In the genomic region with DNA sequence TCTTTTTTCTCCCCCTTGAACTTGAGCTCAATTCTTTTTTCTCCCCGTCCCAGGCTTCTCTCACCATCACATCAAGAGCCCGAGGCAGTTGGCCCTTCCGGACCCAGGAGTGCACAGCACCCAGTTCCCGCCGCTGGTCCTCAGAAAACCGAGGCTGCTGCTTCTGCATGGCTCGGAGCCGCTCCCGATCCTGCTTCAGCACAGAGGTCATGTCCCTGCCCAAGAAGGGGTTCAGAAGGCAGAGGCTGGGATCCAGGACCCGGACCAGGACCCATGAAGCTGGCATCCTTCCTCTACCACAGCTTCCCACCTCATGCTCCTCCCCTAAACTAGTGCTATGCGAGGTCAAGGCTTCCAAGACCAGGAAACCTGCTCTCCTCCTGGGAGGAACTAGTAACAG, we compare ENCODE assay signal across 30 cellular contexts. TPM values are rescaled to one million over a fixed set of nuclear protein-coding genes. Genes with fewer than 3 reads are reported as not detected.
DNase-seq lines count a peak whose midpoint lies in the region; ATAC-seq and TF ChIP-seq lines count a peak whose summit lies in the region.
"Had no signal": no experiment of that assay in that cellular context is flagged by ENCODE, and none has a peak within 500 bp of the region (broad histone marks: within the 10 kb centered on the region; RNA-seq: fewer than 3 reads in every experiment).

No MANE protein-coding gene starts in this region.

- H3K27ac Mint-ChIP-seq in activated naive CD4-positive, alpha-beta T cell treated with anti-CD3 and anti-CD28 coated beads, Interleukin-2, amount 50 U/mL, for 24 hours = peak overlapping the region; percentile 30
- H3K27ac Mint-ChIP-seq in T-helper 17 cell = no peak overlapping the region
- H3K27ac Mint-ChIP-seq: activated B cell treated with CpG ODN at 0.5 μM for 24 hours; activated CD4-positive, alpha-beta memory T cell treated with anti-CD3 and anti-CD28 coated beads for 36 hours had no signal

- peaks cover 6% of the 10 kb centered on the region for H3K36me3 Mint-ChIP-seq in activated naive CD4-positive, alpha-beta T cell treated with anti-CD3 and anti-CD28 coated beads, Interleukin-2, amount 50 U/mL, for 24 hours
- H3K36me3 Mint-ChIP-seq in T-helper 17 cell (ENCODE audit: low read depth) = peaks cover 6% of the 10 kb centered on the region

- no peaks in the 10 kb centered on the region for H3K79me2 ChIP-seq in hepatocyte

- no peaks in the 10 kb centered on the region for H3K27me3 ChIP-seq in hepatocyte
- no peaks in the 10 kb centered on the region for H3K27me3 ChIP-seq in gastrocnemius medialis
- H3K27me3 ChIP-seq in uterus = no peaks in the 10 kb centered on the region
- H3K27me3 ChIP-seq: MG63, right lobe of liver, tibial nerve had no signal

- H3K27ac ChIP-seq in hepatocyte (no peak overlapping the region), gastrocnemius medialis (peak overlapping the region; percentile 98 to 100 (median 100)), uterus (peak overlapping the region in 1 of 2 donors; percentile 0)
- H3K27ac ChIP-seq: A549, GM23248, parathyroid adenoma, right lobe of liver had no signal

- peaks cover 4% of the 10 kb centered on the region for H3K4me1 Mint-ChIP-seq in activated naive CD4-positive, alpha-beta T cell treated with anti-CD3 and anti-CD28 coated beads, Interleukin-2, amount 50 U/mL, for 24 hours
- peaks cover 14% of the 10 kb centered on the region for H3K4me1 Mint-ChIP-seq in T-helper 17 cell
- H3K4me1 Mint-ChIP-seq: activated B cell treated with CpG ODN at 0.5 μM for 24 hours had no signal

- no peaks in the 10 kb centered on the region for H3K27me3 Mint-ChIP-seq in activated naive CD4-positive, alpha-beta T cell treated with anti-CD3 and anti-CD28 coated beads, Interleukin-2, amount 50 U/mL, for 24 hours
- H3K27me3 Mint-ChIP-seq in T-helper 17 cell = no peaks in the 10 kb centered on the region
- H3K27me3 Mint-ChIP-seq: activated B cell treated with CpG ODN at 0.5 μM for 24 hours; B cell; stimulated activated naive CD8-positive, alpha-beta T cell treated with anti-CD3 and anti-CD28 coated beads, Interleukin-15, amount 100 ng/mL, for 72 hours had no signal

- in situ Hi-C loops in gastrocnemius medialis (cut with MboI; ENCODE audit: low sequenced_read_pairs in 4 of 4) = no loop called here

- peaks cover 40% of the 10 kb centered on the region for H4K20me1 ChIP-seq in hepatocyte (ENCODE audit: insufficient read depth, poor library complexity, severe bottlenecking)

- no peak overlapping the region for H3K4me2 ChIP-seq in hepatocyte
- H3K4me2 ChIP-seq: A549 had no signal

- H2AFZ ChIP-seq in hepatocyte = no peak overlapping the region
- H2AFZ ChIP-seq: GM23248, parathyroid adenoma had no signal

- DNase-seq in activated naive CD4-positive, alpha-beta T cell treated with anti-CD3 and anti-CD28 coated beads, Interleukin-2, amount 50 U/mL, for 16 hours = no peak
- no peak for DNase-seq in T-helper 17 cell
- DNase-seq in hepatocyte (ENCODE audit: low spot score) = peak; percentile 11
- DNase-seq in gastrocnemius medialis = peak in 1 of 2 donors; percentile 27
- no peak for DNase-seq in uterus
- DNase-seq: activated B cell treated with CpG ODN at 0.5 μM for 24 hours; activated CD4-positive, alpha-beta memory T cell treated with anti-CD3 and anti-CD28 coated beads for 36 hours; activated gamma-delta T cell treated with Interleukin-2 at 50 U/mL for 16 hours; caudate nucleus; DMS53; GDM1; GM23248; head of caudate nucleus; MG63; NCI-H1417 treated with DMSO at 0.1 percent for 48 hours; NCI-H774; stimulated activated naive CD8-positive, alpha-beta T cell treated with anti-CD3 and anti-CD28 coated beads, Interleukin-15, amount 100 ng/mL, for 72 hours had no signal

- 92% methylated on average over 11 of the region's 11 CpGs for WGBS in hepatocyte (ENCODE audit: low lambda C conversion rate, missing lambda C conversion rate)

- intact Hi-C loops in gastrocnemius medialis (cut with DNase I; ENCODE audit: low total_unique reads) = loop anchor here (1.0 kb wide), 1 partner anchor 9 kb away; no protein-coding TSS in a partner anchor
- intact Hi-C loops in uterus (cut with DNase I; ENCODE audit: low total_unique reads) = no loop called here

- H3K4me1 ChIP-seq in hepatocyte (ENCODE audit: insufficient read depth) (peaks cover 8% of the 10 kb centered on the region), gastrocnemius medialis (peaks cover 38 to 60% of the 10 kb centered on the region in 2 donors), uterus (peaks cover 0 to 5% of the 10 kb centered on the region in 2 donors)

- H3K9me3 ChIP-seq in T-helper 17 cell (ENCODE audit: control insufficient read depth, low read length, poor library complexity, severe bottlenecking) (no peaks in the 10 kb centered on the region), hepatocyte (ENCODE audit: low read depth) (no peaks in the 10 kb centered on the region), gastrocnemius medialis (no peaks in the 10 kb centered on the region), uterus (no peaks in the 10 kb centered on the region)
- H3K9me3 ChIP-seq: A549, MG63, right lobe of liver, tibial nerve had no signal

- TF ChIP-seq POLR2A in gastrocnemius medialis (IDR thresholded peaks at IDR 0.05) (no peak), uterus (IDR thresholded peaks at IDR 0.05) (no peak)

- ATAC-seq in T-helper 17 cell = no peak
- no peak for ATAC-seq in gastrocnemius medialis
- no peak for ATAC-seq in HG03025 (IDR thresholded peaks at IDR 0.05; ENCODE audit: low FRiP score, unreplicated experiment)
- ATAC-seq in HG03460 (IDR thresholded peaks at IDR 0.05; ENCODE audit: unreplicated experiment) = no peak
- ATAC-seq: A549; K562; right lobe of liver; stimulated activated naive CD8-positive, alpha-beta T cell treated with anti-CD3 and anti-CD28 coated beads, Interleukin-15, amount 100 ng/mL, for 72 hours had no signal

- no peak overlapping the region for H3K4me3 Mint-ChIP-seq in activated naive CD4-positive, alpha-beta T cell treated with anti-CD3 and anti-CD28 coated beads, Interleukin-2, amount 50 U/mL, for 24 hours
- H3K4me3 Mint-ChIP-seq in T-helper 17 cell = peak overlapping the region; percentile 75
- H3K4me3 Mint-ChIP-seq: activated B cell treated with CpG ODN at 0.5 μM for 24 hours; activated CD4-positive, alpha-beta memory T cell treated with anti-CD3 and anti-CD28 coated beads for 36 hours; B cell; stimulated activated naive CD8-positive, alpha-beta T cell treated with anti-CD3 and anti-CD28 coated beads, Interleukin-15, amount 100 ng/mL, for 72 hours had no signal

- H3K9me3 Mint-ChIP-seq in activated naive CD4-positive, alpha-beta T cell treated with anti-CD3 and anti-CD28 coated beads, Interleukin-2, amount 50 U/mL, for 24 hours = no peaks in the 10 kb centered on the region
- H3K9me3 Mint-ChIP-seq: activated B cell treated with CpG ODN at 0.5 μM for 24 hours; activated CD4-positive, alpha-beta memory T cell treated with anti-CD3 and anti-CD28 coated beads for 36 hours; stimulated activated naive CD8-positive, alpha-beta T cell treated with anti-CD3 and anti-CD28 coated beads, Interleukin-15, amount 100 ng/mL, for 72 hours had no signal

- no peak overlapping the region for H3K4me3 ChIP-seq in hepatocyte
- H3K4me3 ChIP-seq in gastrocnemius medialis = no peak overlapping the region
- no peak overlapping the region for H3K4me3 ChIP-seq in uterus
- H3K4me3 ChIP-seq: A549, GM23248, K562, MG63, right lobe of liver, tibial nerve had no signal

- H3K36me3 ChIP-seq in hepatocyte (replicated peaks; ENCODE audit: insufficient read depth, low read depth) (no peaks in the 10 kb centered on the region), gastrocnemius medialis (peaks cover 15 to 73% of the 10 kb centered on the region in 2 donors), uterus (no peaks in the 10 kb centered on the region)
- H3K36me3 ChIP-seq: MG63 had no signal

- TF ChIP-seq CTCF in hepatocyte (IDR thresholded peaks at IDR 0.05; ENCODE audit: poor library complexity) = no peak
- TF ChIP-seq CTCF in gastrocnemius medialis (IDR thresholded peaks at IDR 0.05 in 4 of 5, conservative IDR thresholded peaks at IDR 0.05 in 1 of 5) = no peak
- no peak for TF ChIP-seq CTCF in uterus (IDR thresholded peaks at IDR 0.05)

- no peaks in the 10 kb centered on the region for H3K9me2 ChIP-seq in hepatocyte (replicated peaks; ENCODE audit: insufficient read depth)

RNA-seq across cellular contexts. Expression of a gene that starts 10.5 kb away (rescaled TPM):
- total RNA-seq in T-helper 17 cell = 1,000 to 10,000 TPM; 1,926 to 2,038 TPM
- total RNA-seq in hepatocyte = 35.3 and 36.5 TPM in 2 replicates
- polyA plus RNA-seq in hepatocyte = 107 and 143 TPM in 2 replicates
- total RNA-seq in gastrocnemius medialis = 100 to 1,000 TPM; 105 to 263 (median 164) TPM
- total RNA-seq in uterus = 100 to 1,000 TPM in 3 of 4 donors, 10 to 100 TPM in 1; 20.0 to 396 (median 163) TPM

RNA-seq across cellular contexts. Expression of a gene that starts 17.8 kb away (rescaled TPM):
- total RNA-seq in T-helper 17 cell (not detected), hepatocyte (not detected in 2 replicates), gastrocnemius medialis (not detected), uterus (under 1 TPM in 1 of 4 donors, not detected in 3; 0.61 TPM)
- not detected in 2 replicates for polyA plus RNA-seq in hepatocyte
- total RNA-seq: B cell, GM23248, mesenteric fat pad, right lobe of liver had no signal
- polyA plus RNA-seq: GM23248 had no signal

RNA-seq across cellular contexts. Expression of a gene that starts 21.0 kb away (rescaled TPM):
- total RNA-seq in T-helper 17 cell (100 to 1,000 TPM; 209 to 252 TPM), hepatocyte (8.2 and 8.5 TPM in 2 replicates), gastrocnemius medialis (10 to 100 TPM; 10.9 to 37.0 (median 25.7) TPM), uterus (100 to 1,000 TPM in 1 of 4 donors, 10 to 100 TPM in 2, 1 to 10 TPM in 1; 6.7 to 150 (median 14.1) TPM)
- polyA plus RNA-seq in hepatocyte = 44.6 and 85.7 TPM in 2 replicates

RNA-seq across cellular contexts. Expression of a gene that starts 23.4 kb away (rescaled TPM):
- total RNA-seq in T-helper 17 cell = not detected
- 0.48 and 0.77 TPM in 2 replicates for total RNA-seq in hepatocyte
- 1.5 and 2.6 TPM in 2 replicates for polyA plus RNA-seq in hepatocyte
- not detected for total RNA-seq in gastrocnemius medialis
- total RNA-seq in uterus = under 1 TPM in 1 of 4 donors, not detected in 3; 0.26 TPM
- total RNA-seq: activated B cell treated with CpG ODN at 0.5 μM for 24 hours, aorta, B cell, dermis microvascular lymphatic vessel endothelial cell, endothelial cell of umbilical vein, mesenteric fat pad, right lobe of liver, tibial nerve had no signal
- polyA plus RNA-seq: aorta, K562 had no signal

RNA-seq across cellular contexts. Expression of a gene that starts 34.4 kb away (rescaled TPM):
- total RNA-seq in T-helper 17 cell (10 to 100 TPM; 33.0 to 33.9 TPM), hepatocyte (21.1 and 25.3 TPM in 2 replicates), gastrocnemius medialis (1 to 10 TPM in 3 of 4 donors, under 1 TPM in 1; 0.75 to 5.7 (median 3.1) TPM), uterus (10 to 100 TPM in 3 of 4 donors, under 1 TPM in 1; 0.77 to 42.6 (median 25.1) TPM)
- 12.8 and 13.6 TPM in 2 replicates for polyA plus RNA-seq in hepatocyte

Comparison
In these comparisons a context has a peak if more than half of its experiments do, and no peak if none do; other contexts are left out.
1. RNA of a gene that starts 10.5 kb away (total RNA-seq): 1,926 to 2,038 TPM in T-helper 17 cell; 20.0 to 396 TPM in uterus, 105 to 263 TPM in gastrocnemius medialis and 35.3 to 36.5 TPM in hepatocyte; every median in the first group is over 4 times any median in the second.